ENCODE assay signal across 23 cellular contexts in the genomic region with DNA sequence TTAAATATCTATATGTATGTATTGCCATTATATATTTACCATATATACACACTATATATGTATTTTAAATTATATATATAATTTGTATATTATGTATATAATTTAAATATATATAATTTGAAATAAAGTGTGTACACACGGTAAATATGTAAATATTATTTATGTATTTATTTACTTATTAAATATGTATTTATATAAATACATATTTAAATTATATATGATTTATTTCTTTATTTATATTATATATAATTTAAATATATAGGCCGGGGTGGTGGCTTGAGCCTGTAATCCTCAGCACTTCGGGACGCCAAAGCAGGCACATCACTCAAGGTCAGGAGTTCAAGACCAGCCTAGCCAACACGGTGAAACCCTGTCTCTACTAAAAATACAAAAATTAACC. TPM values are rescaled to one million over a fixed set of nuclear protein-coding genes. Genes with fewer than 3 reads are reported as not detected.
DNase-seq lines count a peak whose midpoint lies in the region; ATAC-seq, FAIRE-seq and TF ChIP-seq lines count a peak whose summit lies in the region.
"Had no signal": no experiment of that assay in that cellular context is flagged by ENCODE, and none has a peak within 500 bp of the region (broad histone marks: within the 10 kb centered on the region; RNA-seq: fewer than 3 reads in every experiment).

No MANE protein-coding gene starts in this region.

- peaks cover 5% of the 10 kb centered on the region for H3K79me1 ChIP-seq in trophoblast cell (ENCODE audit: low read length)

- H3K36me3 Mint-ChIP-seq in WTC11: peaks cover 21% of the 10 kb centered on the region
- H3K36me3 Mint-ChIP-seq: CD4-positive, CD25-positive, alpha-beta regulatory T cell; CD8-positive, alpha-beta T cell had no signal

- H3K36me3 ChIP-seq in trophoblast cell (ENCODE audit: control insufficient read depth in 1 of 2, insufficient read depth in 2 of 2, low read length in 2 of 2) (no peaks in the 10 kb centered on the region), gastrocnemius medialis (no peaks in the 10 kb centered on the region)
- H3K36me3 ChIP-seq: HAP-1 had no signal

- H3K9me3 Mint-ChIP-seq in WTC11: peaks cover 26% of the 10 kb centered on the region
- H3K9me3 Mint-ChIP-seq: CD8-positive, alpha-beta T cell; HFFc6 had no signal

- H2BK12ac ChIP-seq in trophoblast cell (ENCODE audit: low read length): peak overlapping the region; percentile 58

- peaks cover 5% of the 10 kb centered on the region for H3K9me3 ChIP-seq in trophoblast cell (ENCODE audit: insufficient read depth, low read depth, low read length)
- H3K9me3 ChIP-seq in gastrocnemius medialis: no peaks in the 10 kb centered on the region
- H3K9me3 ChIP-seq: Caco-2 had no signal

- no peak overlapping the region for H3K27ac ChIP-seq in trophoblast cell (ENCODE audit: low read depth, low read length)
- H3K27ac ChIP-seq in gastrocnemius medialis: no peak overlapping the region

- no peak overlapping the region for H4K91ac ChIP-seq in trophoblast cell (ENCODE audit: low read depth, low read length)

- no peak overlapping the region for H3K23ac ChIP-seq in trophoblast cell (ENCODE audit: low read length)

- H3K79me2 ChIP-seq in trophoblast cell (ENCODE audit: control insufficient read depth, insufficient read depth, low read length, poor library complexity): no peaks in the 10 kb centered on the region

- H3K4me3 ChIP-seq in trophoblast cell (ENCODE audit: low read depth, low read length) (no peak overlapping the region), gastrocnemius medialis (no peak overlapping the region)
- H3K4me3 ChIP-seq: HAP-1 had no signal

- H3K4me1 Mint-ChIP-seq in WTC11: no peaks in the 10 kb centered on the region; the same call in 1 of the 2 replicates
- H3K4me1 Mint-ChIP-seq: CD4-positive, CD25-positive, alpha-beta regulatory T cell had no signal

- peaks cover 4 to 15% of the 10 kb centered on the region in 2 experiments for H3K4me1 ChIP-seq in trophoblast cell (ENCODE audit: control insufficient read depth in 1 of 2, insufficient read depth in 2 of 2, low read length in 2 of 2)
- no peaks in the 10 kb centered on the region for H3K4me1 ChIP-seq in gastrocnemius medialis

- DNase-seq in WTC11 (ENCODE audit: low spot score): no peak
- no peak for DNase-seq in frontal cortex (ENCODE audit: low spot score in 2 of 2)
- no peak for DNase-seq in trophoblast cell
- DNase-seq in activated CD8-positive, alpha-beta memory T cell treated with anti-CD3 and anti-CD28 coated beads, Interleukin-2, amount 50 U/mL, for 4 hours: no peak
- DNase-seq in gastrocnemius medialis: no peak
- DNase-seq in DMS53 (lab: John Stamatoyannopoulos, UW): no peak
- no peak for DNase-seq in NCI-H187 treated with DMSO at 0.1 percent for 48 hours (lab: John Stamatoyannopoulos, UW)
- DNase-seq: 8988T; C1 segment of cervical spinal cord; Caco-2; CD4-positive, CD25-positive, alpha-beta regulatory T cell; CD8-positive, alpha-beta T cell; DMS153; DMS79; EL; GF-D8; GOT3; HFFc6 had no signal

- no peak overlapping the region for H3K4me3 Mint-ChIP-seq in WTC11
- H3K4me3 Mint-ChIP-seq: CD4-positive, CD25-positive, alpha-beta regulatory T cell; CD8-positive, alpha-beta T cell; HFFc6 had no signal

- no peak overlapping the region for H3K14ac ChIP-seq in trophoblast cell (ENCODE audit: low read length)

- no peak overlapping the region for H4K8ac ChIP-seq in trophoblast cell (ENCODE audit: low read depth, low read length)

- no CpG with 5 or more reads among the region's 5 CpGs for WGBS in trophoblast cell (ENCODE audit: extremely low coverage, insufficient coverage, insufficient read length)

- CTCF ChIA-PET in WTC11 (lab: Charles Lee): no interaction called here

- TF ChIP-seq CTCF in WTC11 (IDR thresholded peaks at IDR 0.05) (no peak), gastrocnemius medialis (IDR thresholded peaks at IDR 0.05 in 4 of 5, conservative IDR thresholded peaks at IDR 0.05 in 1 of 5) (no peak)

- H3K27me3 ChIP-seq in trophoblast cell (ENCODE audit: insufficient read depth, low read length) (no peaks in the 10 kb centered on the region), gastrocnemius medialis (no peaks in the 10 kb centered on the region)

- no peak overlapping the region for H2AFZ ChIP-seq in trophoblast cell (ENCODE audit: insufficient read depth, low read length, poor library complexity)

- intact Hi-C loops in gastrocnemius medialis (cut with DNase I; ENCODE audit: low total_unique reads): no loop called here

- H3K18ac ChIP-seq in trophoblast cell (ENCODE audit: low read length): no peak overlapping the region

- in situ Hi-C loops in gastrocnemius medialis (cut with MboI; ENCODE audit: low sequenced_read_pairs in 4 of 4): no loop called here

- no peak overlapping the region for H2BK120ac ChIP-seq in trophoblast cell (ENCODE audit: insufficient read depth, low read length, poor library complexity)

- no peak overlapping the region for H2AK5ac ChIP-seq in trophoblast cell (ENCODE audit: low read length)

- no peak overlapping the region for H2BK5ac ChIP-seq in trophoblast cell (ENCODE audit: low read depth, low read length, poor library complexity)

- POLR2A ChIA-PET in WTC11 (lab: Charles Lee): no interaction called here

- no peak overlapping the region for H3K4ac ChIP-seq in trophoblast cell (ENCODE audit: low read depth, low read length)

- FAIRE-seq in G401.6 (lab: Jason Lieb, UNC) (peak; percentile 89), frontal cortex (lab: Jason Lieb, UNC) (peak; percentile 93)
- FAIRE-seq: GM12891, GM18507, H54 had no signal

- no peak for TF ChIP-seq POLR2A in gastrocnemius medialis (IDR thresholded peaks at IDR 0.05)

- no peak overlapping the region for H3K27ac Mint-ChIP-seq in WTC11
- H3K27ac Mint-ChIP-seq: CD4-positive, CD25-positive, alpha-beta regulatory T cell; CD8-positive, alpha-beta T cell; HFFc6 had no signal

- peaks cover 3% of the 10 kb centered on the region; the same call in 1 of the 2 replicates for H3K27me3 Mint-ChIP-seq in WTC11 (ENCODE audit: low read depth)
- H3K27me3 Mint-ChIP-seq: CD4-positive, CD25-positive, alpha-beta regulatory T cell had no signal

- no peak overlapping the region for H4K12ac ChIP-seq in trophoblast cell (ENCODE audit: low read depth, low read length)

- H3K9ac ChIP-seq in trophoblast cell (ENCODE audit: low read length): no peak overlapping the region

- ATAC-seq in WTC11 (no peak), gastrocnemius medialis (no peak)
- ATAC-seq: CD8-positive, alpha-beta T cell had no signal

- no peak overlapping the region for H3K4me2 ChIP-seq in trophoblast cell (ENCODE audit: low read length)

TF ChIP-seq in WTC11, 78 proteins besides CTCF, POLR2A, EP300 and RAD21:
- TF ChIP-seq NFYB (CRISPR knock-in tag; conservative IDR thresholded peaks at IDR 0.05; ENCODE audit: low read depth) (no peak), HMGA2 (CRISPR knock-in tag; IDR thresholded peaks at IDR 0.05) (peak; percentile 97; the same call in 1 of the 2 replicates)
- TF ChIP-seq, protein P1, sequence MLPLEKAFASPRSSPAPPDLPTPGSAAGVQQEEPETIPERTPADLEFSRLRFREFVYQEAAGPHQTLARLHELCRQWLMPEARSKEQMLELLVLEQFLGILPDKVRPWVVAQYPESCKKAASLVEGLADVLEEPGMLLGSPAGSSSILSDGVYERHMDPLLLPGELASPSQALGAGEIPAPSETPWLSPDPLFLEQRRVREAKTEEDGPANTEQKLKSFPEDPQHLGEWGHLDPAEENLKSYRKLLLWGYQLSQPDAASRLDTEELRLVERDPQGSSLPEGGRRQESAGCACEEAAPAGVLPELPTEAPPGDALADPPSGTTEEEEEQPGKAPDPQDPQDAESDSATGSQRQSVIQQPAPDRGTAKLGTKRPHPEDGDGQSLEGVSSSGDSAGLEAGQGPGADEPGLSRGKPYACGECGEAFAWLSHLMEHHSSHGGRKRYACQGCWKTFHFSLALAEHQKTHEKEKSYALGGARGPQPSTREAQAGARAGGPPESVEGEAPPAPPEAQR (CRISPR knock-in tag; IDR thresholded peaks at IDR 0.05): no peak

RNA-seq across cellular contexts. Expression of a gene that starts 31.3 kb away (rescaled TPM):
- total RNA-seq in WTC11 (2021): 34.4 to 40.6 TPM (median 36.6 TPM) in 3 replicates
- 23.2 TPM for total RNA-seq in frontal cortex
- 27.9 and 29.1 TPM in 2 replicates for polyA plus RNA-seq in trophoblast cell (2013)
- 1 to 10 TPM; 3.4 to 4.7 (median 3.5) TPM for total RNA-seq in gastrocnemius medialis
